Comparison of ENCODE assay signal across 12 cellular contexts in the genomic region with DNA sequence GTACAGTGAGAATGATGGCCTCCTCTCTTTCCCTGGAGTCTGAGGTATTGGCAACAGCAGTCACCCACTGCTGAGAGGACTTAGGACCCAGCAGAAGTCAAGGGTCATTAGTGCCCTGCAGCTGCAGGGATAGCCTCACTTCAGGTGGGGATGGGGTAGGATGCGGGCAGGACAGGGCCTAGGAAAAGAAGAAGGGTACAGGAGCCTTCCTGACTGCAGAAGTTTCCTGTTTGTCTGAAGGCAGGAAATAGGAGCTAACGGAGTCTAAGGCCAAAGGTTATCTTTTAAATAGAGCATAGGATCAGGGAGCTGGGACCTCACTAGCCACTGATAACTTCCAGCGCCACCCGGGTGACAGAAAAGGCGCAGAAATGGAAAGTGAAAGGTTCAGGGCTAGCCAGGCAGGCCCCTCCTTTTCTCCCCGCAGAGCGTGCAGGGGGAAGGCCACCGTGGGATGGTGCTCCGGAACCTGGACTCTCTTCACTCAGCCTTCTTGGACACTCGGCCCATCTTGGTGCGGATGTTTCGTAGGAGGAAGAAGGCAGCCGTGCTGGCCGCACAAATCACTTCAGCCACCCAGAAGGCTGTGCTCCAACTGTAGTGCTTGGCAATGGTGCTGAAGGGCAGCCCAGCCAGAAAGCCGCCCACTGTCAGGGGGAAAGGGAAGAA. TPM values are rescaled to one million over a fixed set of nuclear protein-coding genes. Genes with fewer than 3 reads are reported as not detected.
A peak's percentile ranks its signal among the peaks of the same experiment; 100 is the strongest.
DNase-seq lines count a peak whose midpoint lies in the region; ATAC-seq and TF ChIP-seq lines count a peak whose summit lies in the region.
"Had no signal": no experiment of that assay in that cellular context is flagged by ENCODE, and none has a peak within 500 bp of the region (broad histone marks: within the 10 kb centered on the region; RNA-seq: fewer than 3 reads in every experiment).

No MANE protein-coding gene starts in this region.

- H3K36me3 Mint-ChIP-seq in activated CD4-positive, alpha-beta T cell treated with anti-CD3 and anti-CD28 coated beads for 36 hours (ENCODE audit: low read depth) = peaks cover 60% of the 10 kb centered on the region
- peaks cover 60% of the 10 kb centered on the region for H3K36me3 Mint-ChIP-seq in WTC11
- H3K36me3 Mint-ChIP-seq in immature natural killer cell = peaks cover 9 to 10% (median 9%) of the 10 kb centered on the region in 3 donors

- TF ChIP-seq CTCF in WTC11 (IDR thresholded peaks at IDR 0.05) (no peak), spleen (IDR thresholded peaks at IDR 0.05 in 8 of 11, conservative IDR thresholded peaks at IDR 0.05 in 3 of 11) (no peak), BE2C (IDR thresholded peaks at IDR 0.05; ENCODE audit: low read depth, low read length) (no peak)

- no peak overlapping the region for H3K4me3 Mint-ChIP-seq in activated CD4-positive, alpha-beta T cell treated with anti-CD3 and anti-CD28 coated beads for 36 hours
- H3K4me3 Mint-ChIP-seq in WTC11 (no peak overlapping the region), immature natural killer cell (no peak overlapping the region)

- H3K4me1 Mint-ChIP-seq in activated CD4-positive, alpha-beta T cell treated with anti-CD3 and anti-CD28 coated beads for 36 hours = peaks cover 56% of the 10 kb centered on the region
- H3K4me1 Mint-ChIP-seq in WTC11 = peaks cover 20% of the 10 kb centered on the region
- peaks cover 23 to 27% of the 10 kb centered on the region in 2 donors for H3K4me1 Mint-ChIP-seq in immature natural killer cell

- H3K4me3 ChIP-seq in spleen (peak overlapping the region in 2 of 8 donors; percentile 1 to 24), BE2C (ENCODE audit: low read depth, low read length) (no peak overlapping the region)

- no peak for DNase-seq in activated CD4-positive, alpha-beta T cell treated with anti-CD3 and anti-CD28 coated beads for 36 hours
- DNase-seq in activated CD4-positive, alpha-beta T cell treated with anti-CD3 and anti-CD28 coated beads for 48 hours = no peak
- DNase-seq in WTC11 (ENCODE audit: low spot score) (no peak), immature natural killer cell (no peak), spleen (peak; percentile 77), BE2C (no peak), GM03348 (ENCODE audit: low spot score) (no peak)
- DNase-seq: activated CD4-positive, alpha-beta T cell treated with anti-CD3 and anti-CD28 coated beads for 4 hours; KG1 had no signal

- CTCF ChIA-PET in activated CD4-positive, alpha-beta T cell treated with anti-CD3 and anti-CD28 coated beads for 36 hours (lab: Charles Lee) = interaction anchor here (0.7 to 1.2 kb wide), 4 partner anchors 25 to 145 kb away, joined by 3 to 4 read pairs (median 3); no protein-coding TSS in a partner anchor
- CTCF ChIA-PET in WTC11 (lab: Charles Lee) = interaction anchor here (0.5 to 0.7 kb wide), 3 partner anchors 11 to 120 kb away, joined by 3 to 6 read pairs (median 3); no protein-coding TSS in a partner anchor

- WGBS in spleen, 5 donors = 50 to 75% (median 75%) methylated on average over 15 of the region's 15 CpGs

- peak overlapping the region; percentile 48 for H3K27ac Mint-ChIP-seq in activated CD4-positive, alpha-beta T cell treated with anti-CD3 and anti-CD28 coated beads for 36 hours
- H3K27ac Mint-ChIP-seq in WTC11 = no peak overlapping the region
- H3K27ac Mint-ChIP-seq in immature natural killer cell = peak overlapping the region in 4 of 6 donors; percentile 61 to 82 (median 80)

- POLR2A ChIA-PET in activated CD4-positive, alpha-beta T cell treated with anti-CD3 and anti-CD28 coated beads for 36 hours (lab: Charles Lee) = no interaction called here
- POLR2A ChIA-PET in WTC11 (lab: Charles Lee) = no interaction called here

- no peaks in the 10 kb centered on the region for H3K9me3 Mint-ChIP-seq in activated CD4-positive, alpha-beta T cell treated with anti-CD3 and anti-CD28 coated beads for 36 hours (ENCODE audit: low read depth)
- H3K9me3 Mint-ChIP-seq in WTC11 (no peaks in the 10 kb centered on the region), immature natural killer cell (no peaks in the 10 kb centered on the region)

- ATAC-seq in activated CD4-positive, alpha-beta T cell treated with anti-CD3 and anti-CD28 coated beads for 36 hours = no peak
- peak; percentile 11; the same call in 1 of the 2 replicates for ATAC-seq in WTC11
- ATAC-seq in HG02840 (IDR thresholded peaks at IDR 0.05; ENCODE audit: low FRiP score, unreplicated experiment) = no peak

- H3K36me3 ChIP-seq in spleen (peaks cover 0 to 87% (median 46%) of the 10 kb centered on the region in 6 donors), BE2C (peaks cover 55% of the 10 kb centered on the region)

- H3K9me3 ChIP-seq in spleen (no peaks in the 10 kb centered on the region), BE2C (no peaks in the 10 kb centered on the region)

- intact Hi-C loops in activated CD4-positive, alpha-beta T cell treated with anti-CD3 and anti-CD28 coated beads for 36 hours (cut with DNase I, micrococcal nuclease) = no loop called here
- intact Hi-C loops in spleen (cut with DNase I; ENCODE audit: low total_unique reads) = no loop called here

- no peaks in the 10 kb centered on the region for H3K27me3 ChIP-seq in spleen (replicated peaks in 1 of 7)
- H3K27me3 ChIP-seq in BE2C = no peaks in the 10 kb centered on the region
- H3K27me3 ChIP-seq: brain microvascular endothelial cell had no signal

- H3K27me3 Mint-ChIP-seq in activated CD4-positive, alpha-beta T cell treated with anti-CD3 and anti-CD28 coated beads for 36 hours = no peaks in the 10 kb centered on the region
- H3K27me3 Mint-ChIP-seq in WTC11 (ENCODE audit: low read depth) (no peaks in the 10 kb centered on the region), immature natural killer cell (ENCODE audit: low read depth in 3 of 3) (peaks cover 0 to under 1% (median 0%) of the 10 kb centered on the region in 3 donors)

- peak overlapping the region; percentile 29 to 77 (median 70) for H3K27ac ChIP-seq in spleen
- H3K27ac ChIP-seq: parathyroid adenoma had no signal

- no peak for TF ChIP-seq POLR2A in spleen (IDR thresholded peaks at IDR 0.05)

- H3K4me1 ChIP-seq in spleen = peaks cover 22 to 80% (median 55%) of the 10 kb centered on the region in 6 donors
- H3K4me1 ChIP-seq in BE2C = no peaks in the 10 kb centered on the region
- H3K4me1 ChIP-seq: parathyroid adenoma had no signal

TF ChIP-seq in WTC11, 78 proteins besides CTCF, POLR2A, EP300 and RAD21 (continues in another document):
- TF ChIP-seq TEAD4 (CRISPR knock-in tag; IDR thresholded peaks at IDR 0.05) (no peak), OVOL2 (CRISPR knock-in tag; IDR thresholded peaks at IDR 0.05; ENCODE audit: borderline replicate concordance) (no peak), ZNF219 (CRISPR knock-in tag; IDR thresholded peaks at IDR 0.05; ENCODE audit: borderline replicate concordance) (no peak), NR2C2 (CRISPR knock-in tag; IDR thresholded peaks at IDR 0.05) (no peak)

RNA-seq across cellular contexts. Expression of gene TRAPPC4, which starts 6.0 kb away (rescaled TPM):
- 10 to 100 TPM; 62.2 to 81.9 TPM for total RNA-seq in activated CD4-positive, alpha-beta T cell treated with anti-CD3 and anti-CD28 coated beads for 36 hours
- 65.1 to 75.7 TPM (median 65.5 TPM) in 3 replicates for total RNA-seq in WTC11 (2021)
- polyA plus RNA-seq in immature natural killer cell = 100 to 1,000 TPM; 104 to 136 (median 110) TPM
- total RNA-seq in spleen = 10 to 100 TPM; 43.0 to 61.8 (median 54.4) TPM
- 10 to 100 TPM; 33.1 to 53.0 (median 47.6) TPM for polyA plus RNA-seq in spleen
- polyA plus RNA-seq in BE2C (2012; ENCODE audit: insufficient read depth, insufficient read length, low read depth) = 179 TPM

RNA-seq across cellular contexts. Expression of gene SLC37A4, which starts 6.1 kb away (rescaled TPM):
- 10 to 100 TPM; 26.2 to 36.2 TPM for total RNA-seq in activated CD4-positive, alpha-beta T cell treated with anti-CD3 and anti-CD28 coated beads for 36 hours
- total RNA-seq in WTC11 (2021) (48.6 to 57.0 TPM (median 54.5 TPM) in 3 replicates), spleen (10 to 100 TPM in 6 of 7 donors, 1 to 10 TPM in 1; 9.9 to 26.0 (median 15.9) TPM)
- polyA plus RNA-seq in immature natural killer cell (10 to 100 TPM in 2 of 3 donors, 1 to 10 TPM in 1; 9.4 to 11.6 (median 11.4) TPM), spleen (10 to 100 TPM in 2 of 3 donors, 1 to 10 TPM in 1; 8.2 to 12.6 (median 10.1) TPM)
- 19.4 TPM for polyA plus RNA-seq in BE2C (2012; ENCODE audit: insufficient read depth, insufficient read length, low read depth)

RNA-seq across cellular contexts. Expression of gene RPS25, which starts 6.4 kb away (rescaled TPM):
- total RNA-seq in activated CD4-positive, alpha-beta T cell treated with anti-CD3 and anti-CD28 coated beads for 36 hours = 1,000 to 10,000 TPM; 1,590 to 1,820 TPM
- 1,349 to 1,504 TPM (median 1,464 TPM) in 3 replicates for total RNA-seq in WTC11 (2021)
- 1,000 to 10,000 TPM; 1,543 to 2,582 (median 1,747) TPM for polyA plus RNA-seq in immature natural killer cell
- total RNA-seq in spleen = 1,000 to 10,000 TPM in 6 of 7 donors, 100 to 1,000 TPM in 1; 945 to 1,264 (median 1,141) TPM
- 1,000 to 10,000 TPM; 4,407 to 5,214 (median 4,978) TPM for polyA plus RNA-seq in spleen
- polyA plus RNA-seq in BE2C (2012; ENCODE audit: insufficient read depth, insufficient read length, low read depth) = 1,079 TPM

RNA-seq across cellular contexts. Expression of gene CENATAC, which starts 26.6 kb away (rescaled TPM):
- total RNA-seq in activated CD4-positive, alpha-beta T cell treated with anti-CD3 and anti-CD28 coated beads for 36 hours = 10 to 100 TPM; 23.7 to 26.2 TPM
- 39.1 to 42.1 TPM (median 41.7 TPM) in 3 replicates for total RNA-seq in WTC11 (2021)
- polyA plus RNA-seq in immature natural killer cell = 10 to 100 TPM in 2 of 3 donors, 1 to 10 TPM in 1; 9.1 to 17.1 (median 10.5) TPM
- total RNA-seq in spleen = 10 to 100 TPM; 39.2 to 86.2 (median 66.7) TPM
- 10 to 100 TPM; 27.0 to 80.8 (median 44.1) TPM for polyA plus RNA-seq in spleen
- polyA plus RNA-seq in BE2C (2012; ENCODE audit: insufficient read depth, insufficient read length, low read depth) = 31.8 TPM

RNA-seq across cellular contexts. Expression of gene HYOU1, which starts 32.4 kb away (rescaled TPM):
- 100 to 1,000 TPM; 104 to 114 TPM for total RNA-seq in activated CD4-positive, alpha-beta T cell treated with anti-CD3 and anti-CD28 coated beads for 36 hours
- total RNA-seq in WTC11 (2021) = 212 to 276 TPM (median 218 TPM) in 3 replicates
- 10 to 100 TPM; 23.2 to 49.1 (median 32.9) TPM for polyA plus RNA-seq in immature natural killer cell
- total RNA-seq in spleen = 100 to 1,000 TPM in 3 of 7 donors, 10 to 100 TPM in 4; 48.2 to 131 (median 80.8) TPM
- 10 to 100 TPM; 12.3 to 22.7 (median 15.5) TPM for polyA plus RNA-seq in spleen
- 204 TPM for polyA plus RNA-seq in BE2C (2012; ENCODE audit: insufficient read depth, insufficient read length, low read depth)
